ENCODE assay signal across 8 cellular contexts in the genomic region with DNA sequence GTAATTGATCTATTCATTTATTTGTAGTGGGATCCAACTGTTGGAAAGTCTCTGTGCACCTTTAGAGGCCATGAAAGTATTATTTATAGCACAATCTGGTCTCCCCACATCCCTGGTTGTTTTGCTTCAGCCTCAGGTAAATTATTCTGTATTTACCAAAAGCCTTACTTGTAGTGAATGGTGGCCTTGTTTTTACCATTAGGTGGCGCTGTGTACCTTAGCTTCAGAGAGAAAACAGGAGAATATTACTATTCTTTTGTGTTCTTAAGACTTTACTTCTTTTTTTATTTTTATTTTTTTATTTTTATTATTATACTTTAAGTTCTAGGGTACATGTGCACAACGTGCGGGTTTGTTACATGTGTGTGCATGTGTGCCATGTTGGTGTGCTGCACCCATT. TPM values are rescaled to one million over a fixed set of nuclear protein-coding genes. Genes with fewer than 3 reads are reported as not detected.
DNase-seq lines count a peak whose midpoint lies in the region; ATAC-seq, FAIRE-seq and TF ChIP-seq lines count a peak whose summit lies in the region.

No MANE protein-coding gene starts in this region.

- no peak overlapping the region for H3K27ac Mint-ChIP-seq in activated T-helper 17 cell treated with anti-CD3 and anti-CD28 coated beads, Interleukin-2, amount 50 U/mL, for 72 hours

- H3K4me3 ChIP-seq in A549 (no peak overlapping the region), NB4 (ENCODE audit: low read depth, low read length) (no peak overlapping the region), WERI-Rb-1 (ENCODE audit: low read depth, low read length) (no peak overlapping the region), foreskin fibroblast (ENCODE audit: low read depth in 1 of 2, low read length in 2 of 2) (no peak overlapping the region)

- H3K9me3 ChIP-seq in A549 (no peaks in the 10 kb centered on the region), WERI-Rb-1 (ENCODE audit: severe bottlenecking) (no peaks in the 10 kb centered on the region)

- TF ChIP-seq POLR2A in A549 (IDR thresholded peaks at IDR 0.05; ENCODE audit: low read length) (no peak), NB4 (IDR thresholded peaks at IDR 0.05; ENCODE audit: extremely low read depth, insufficient read length) (no peak)

- CTCF ChIA-PET in A549 (lab: Yijun Ruan, JAX) = interaction anchor here (0.6 to 2.1 kb wide), 7 partner anchors 8 to 170 kb away, joined by 3 to 7 read pairs (median 3); no protein-coding TSS in a partner anchor

- H3K27ac ChIP-seq in A549 (no peak overlapping the region), WERI-Rb-1 (no peak overlapping the region)

- TF ChIP-seq RAD21 in A549 (conservative IDR thresholded peaks at IDR 0.05 in 1 of 2, IDR thresholded peaks at IDR 0.05 in 1 of 2) = peak; percentile 49 to 54

- POLR2A ChIA-PET in A549 (lab: Yijun Ruan, JAX) = no interaction called here

- H3K27me3 Mint-ChIP-seq in activated T-helper 17 cell treated with anti-CD3 and anti-CD28 coated beads, Interleukin-2, amount 50 U/mL, for 72 hours = no peaks in the 10 kb centered on the region

- H3K27me3 ChIP-seq in WERI-Rb-1 (ENCODE audit: insufficient read depth, low read depth, severe bottlenecking) = no peaks in the 10 kb centered on the region

- peaks cover 32% of the 10 kb centered on the region for H3K36me3 Mint-ChIP-seq in activated T-helper 17 cell treated with anti-CD3 and anti-CD28 coated beads, Interleukin-2, amount 50 U/mL, for 72 hours (ENCODE audit: low read depth)

- no peaks in the 10 kb centered on the region for H3K9me3 Mint-ChIP-seq in activated T-helper 17 cell treated with anti-CD3 and anti-CD28 coated beads, Interleukin-2, amount 50 U/mL, for 72 hours

- 59% methylated on average over 3 of the region's 3 CpGs for WGBS in A549 (ENCODE audit: missing lambda C conversion rate)

- peak; percentile 24 to 56 for DNase-seq in A549 (ENCODE audit: low read depth in 1 of 2, low spot score in 1 of 2)
- peak; percentile 12 for DNase-seq in DMS79 treated with DMSO at 0.1 percent for 48 hours (lab: John Stamatoyannopoulos, UW)
- peak; percentile 76 for DNase-seq in NB4 (ENCODE audit: low read depth)
- DNase-seq in WERI-Rb-1 = peak; percentile 29
- DNase-seq in foreskin fibroblast = peak; percentile 39 to 76
- DNase-seq in renal cortical epithelial cell (ENCODE audit: low read depth) = peak; percentile 73

- no peak for ATAC-seq in A549
- no peak for ATAC-seq in activated T-helper 17 cell treated with anti-CD3 and anti-CD28 coated beads, Interleukin-2, amount 50 U/mL, for 72 hours (replicated peaks)
- no peak for ATAC-seq in HG02588 (IDR thresholded peaks at IDR 0.05; ENCODE audit: unreplicated experiment)

- no peaks in the 10 kb centered on the region for H3K4me1 ChIP-seq in A549

- no peak overlapping the region for H3K4me3 Mint-ChIP-seq in activated T-helper 17 cell treated with anti-CD3 and anti-CD28 coated beads, Interleukin-2, amount 50 U/mL, for 72 hours

- no peaks in the 10 kb centered on the region for H3K36me3 ChIP-seq in WERI-Rb-1

- no peak for TF ChIP-seq EP300 in A549 (IDR thresholded peaks at IDR 0.05)

- no peak for FAIRE-seq in A549 (lab: Jason Lieb, UNC)

- TF ChIP-seq CTCF in A549 (IDR thresholded peaks at IDR 0.05) = peak; percentile 56
- peak; percentile 75 for TF ChIP-seq CTCF in NB4 (IDR thresholded peaks at IDR 0.05; ENCODE audit: low read depth, low read length)
- peak; percentile 49 for TF ChIP-seq CTCF in WERI-Rb-1 (IDR thresholded peaks at IDR 0.05; ENCODE audit: low read depth, low read length)
- peak; percentile 70 for TF ChIP-seq CTCF in foreskin fibroblast (IDR thresholded peaks at IDR 0.05; ENCODE audit: low read depth, low read length)

- H3K4me2 ChIP-seq in A549 = no peak overlapping the region

- H3K4me1 Mint-ChIP-seq in activated T-helper 17 cell treated with anti-CD3 and anti-CD28 coated beads, Interleukin-2, amount 50 U/mL, for 72 hours = no peaks in the 10 kb centered on the region

TF ChIP-seq in A549, 52 proteins besides CTCF, POLR2A, EP300 and RAD21:
- TF ChIP-seq JUN (IDR thresholded peaks at IDR 0.05) (no peak), SMC3 (IDR thresholded peaks at IDR 0.05) (peak; percentile 22; the same call in 1 of the 3 replicates)

RNA-seq across cellular contexts. Expression of gene PEX7, which starts 23.7 kb away (rescaled TPM):
- polyA plus RNA-seq in A549 (2011; rRNA removed) = 7.3 and 9.6 TPM in 2 replicates
- 3.9 and 4.6 TPM in 2 replicates for polyA plus RNA-seq in A549 (2012; cell fraction: cytosol; rRNA removed)
- polyA plus RNA-seq in A549 (2012; cell fraction: nucleus; rRNA removed) = 2.0 and 3.4 TPM in 2 replicates
- polyA plus RNA-seq in A549 (2017; fragmentation: RNase III; extraction: RNeasy Plus Mini Kit Qiagen cat#74134 plus additional on column Dnase treatment) = 6.0 to 6.9 TPM (median 6.2 TPM) in 3 replicates
- polyA minus RNA-seq in A549 (2011; rRNA and poly(A)+ RNA removed) = 5.2 and 5.3 TPM in 2 replicates
- 12.3 and 15.2 TPM in 2 replicates for total RNA-seq in renal cortical epithelial cell
- total RNA-seq in activated T-helper 17 cell treated with anti-CD3 and anti-CD28 coated beads, Interleukin-2, amount 50 U/mL, for 72 hours = 1 to 10 TPM; 3.4 to 5.7 TPM

RNA-seq across cellular contexts. Expression of gene MAP3K5, which starts 53.8 kb away (rescaled TPM):
- 4.1 and 4.4 TPM in 2 replicates for polyA plus RNA-seq in A549 (2011; rRNA removed)
- 1.1 and 1.4 TPM in 2 replicates for polyA plus RNA-seq in A549 (2012; cell fraction: cytosol; rRNA removed)
- polyA plus RNA-seq in A549 (2012; cell fraction: nucleus; rRNA removed) = 0.91 and 1.1 TPM in 2 replicates
- 1.8 to 2.1 TPM (median 2.1 TPM) in 3 replicates for polyA plus RNA-seq in A549 (2017; fragmentation: RNase III; extraction: RNeasy Plus Mini Kit Qiagen cat#74134 plus additional on column Dnase treatment)
- 2.9 and 3.7 TPM in 2 replicates for polyA minus RNA-seq in A549 (2011; rRNA and poly(A)+ RNA removed)
- total RNA-seq in renal cortical epithelial cell = 21.6 and 21.7 TPM in 2 replicates
- total RNA-seq in activated T-helper 17 cell treated with anti-CD3 and anti-CD28 coated beads, Interleukin-2, amount 50 U/mL, for 72 hours = 10 to 100 TPM; 13.8 to 20.1 TPM

Comparison
In these comparisons a context has a peak if more than half of its experiments do, and no peak if none do; other contexts are left out.
1. DNase-seq: peak in every context shown above with its lines; median percentile 76 in NB4; 73 in renal cortical epithelial cell; 58 in foreskin fibroblast; 40 in A549; 29 in WERI-Rb-1; 12 in DMS79 treated with DMSO at 0.1 percent for 48 hours.